15 cellular contexts compared by ENCODE assay signal in the genomic region with DNA sequence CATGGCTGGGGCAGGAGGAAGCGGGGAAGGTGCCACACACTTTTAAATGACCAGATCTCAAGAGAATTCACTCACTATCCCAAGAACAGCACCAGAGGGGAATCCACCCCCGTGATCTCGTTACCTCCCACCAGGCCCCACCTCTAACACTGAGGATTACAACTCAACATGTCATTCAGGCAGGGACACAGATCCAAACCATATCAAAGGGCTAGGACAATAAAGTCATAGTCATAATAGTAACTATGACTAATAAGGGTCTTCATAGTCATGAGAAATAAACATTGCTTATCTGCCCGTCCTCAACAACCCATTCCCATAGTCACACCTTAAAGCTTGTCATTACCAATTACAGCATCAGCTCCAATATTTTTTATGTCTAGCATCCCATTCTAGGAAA.
DNase-seq lines count a peak whose midpoint lies in the region; ATAC-seq and TF ChIP-seq lines count a peak whose summit lies in the region.
"Had no signal": no experiment of that assay in that cellular context is flagged by ENCODE, and none has a peak within 500 bp of the region (broad histone marks: within the 10 kb centered on the region; RNA-seq: fewer than 3 reads in every experiment).

No MANE protein-coding gene starts in this region.

- no peak overlapping the region for H3K27ac ChIP-seq in OCI-LY7 (ENCODE audit: low read depth, low read length, poor library complexity, severe bottlenecking)
- H3K27ac ChIP-seq: left ventricle myocardium inferior, ovary, stomach had no signal

- H3K4me3 Mint-ChIP-seq in activated CD4-positive, alpha-beta memory T cell treated with anti-CD3 and anti-CD28 coated beads for 36 hours = no peak overlapping the region
- no peak overlapping the region for H3K4me3 Mint-ChIP-seq in activated CD4-positive, alpha-beta memory T cell treated with anti-CD3 and anti-CD28 coated beads, Interleukin-2, amount 10 ng/mL, durations not matched to agents 7 days and 5 days
- no peak overlapping the region for H3K4me3 Mint-ChIP-seq in HFFc6

- intact Hi-C loops in activated CD4-positive, alpha-beta memory T cell treated with anti-CD3 and anti-CD28 coated beads for 36 hours (cut with micrococcal nuclease) = loop anchor here (1.0 kb wide), 1 partner anchor 65 kb away; a partner anchor contains a TSS
- intact Hi-C loops in OCI-LY7 (cut with micrococcal nuclease; ENCODE audit: unreplicated experiment) = no loop called here

- DNase-seq in activated CD4-positive, alpha-beta memory T cell treated with anti-CD3 and anti-CD28 coated beads for 36 hours = peak; percentile 49
- no peak for DNase-seq in activated CD4-positive, alpha-beta memory T cell treated with anti-CD3 and anti-CD28 coated beads, Interleukin-2, amount 10 ng/mL, durations not matched to agents 7 days and 5 days
- peak; percentile 11 for DNase-seq in activated naive CD4-positive, alpha-beta T cell treated with anti-CD3 and anti-CD28 coated beads, Interleukin-2, amount 50 U/mL, for 16 hours
- DNase-seq in NCI-H510A treated with DMSO at 0.1 percent for 48 hours (lab: John Stamatoyannopoulos, UW) (no peak), HFFc6 (no peak), OCI-LY7 (ENCODE audit: low spot score) (no peak)
- DNase-seq: EL, IMR-90, left ventricle myocardium inferior, MV-4-11, NCI-H2081, ovary, stomach had no signal

- H2AFZ ChIP-seq in OCI-LY7 (ENCODE audit: low read length) = no peak overlapping the region

- H3K36me3 Mint-ChIP-seq in activated CD4-positive, alpha-beta memory T cell treated with anti-CD3 and anti-CD28 coated beads for 36 hours = no peaks in the 10 kb centered on the region
- H3K36me3 Mint-ChIP-seq in activated CD4-positive, alpha-beta memory T cell treated with anti-CD3 and anti-CD28 coated beads, Interleukin-2, amount 10 ng/mL, durations not matched to agents 7 days and 5 days (ENCODE audit: low read depth) = no peaks in the 10 kb centered on the region
- no peaks in the 10 kb centered on the region for H3K36me3 Mint-ChIP-seq in HFFc6 (ENCODE audit: low read depth)

- H3K79me2 ChIP-seq in OCI-LY7 (ENCODE audit: insufficient read depth, low read depth, low read length) = no peaks in the 10 kb centered on the region

- H3K27ac Mint-ChIP-seq in activated CD4-positive, alpha-beta memory T cell treated with anti-CD3 and anti-CD28 coated beads for 36 hours = no peak overlapping the region
- H3K27ac Mint-ChIP-seq in activated CD4-positive, alpha-beta memory T cell treated with anti-CD3 and anti-CD28 coated beads, Interleukin-2, amount 10 ng/mL, durations not matched to agents 7 days and 5 days = no peak overlapping the region
- H3K27ac Mint-ChIP-seq in HFFc6 = no peak overlapping the region

- BruUV-seq in OCI-LY7 (replicated peaks; lab: Mats Ljungman, UMichigan) = no TSS peak

- H3K4me1 ChIP-seq in OCI-LY7 (ENCODE audit: insufficient read depth, low read length, poor library complexity, severe bottlenecking) = no peaks in the 10 kb centered on the region
- H3K4me1 ChIP-seq: left ventricle myocardium inferior, stomach had no signal

- no peaks in the 10 kb centered on the region for H4K20me1 ChIP-seq in OCI-LY7 (ENCODE audit: insufficient read depth, low read length)

- TF ChIP-seq CTCF in HFFc6 (IDR thresholded peaks at IDR 0.05) = no peak
- no peak for TF ChIP-seq CTCF in OCI-LY7 (conservative IDR thresholded peaks at IDR 0.05; ENCODE audit: low read length)

- H3K36me3 ChIP-seq in OCI-LY7 (ENCODE audit: insufficient read depth, low read length) = no peaks in the 10 kb centered on the region
- H3K36me3 ChIP-seq: left ventricle myocardium inferior, ovary, stomach had no signal

- CTCF ChIA-PET in activated CD4-positive, alpha-beta memory T cell treated with anti-CD3 and anti-CD28 coated beads for 36 hours (lab: Charles Lee) = no interaction called here
- CTCF ChIA-PET in activated CD4-positive, alpha-beta memory T cell treated with anti-CD3 and anti-CD28 coated beads, Interleukin-2, amount 10 ng/mL, durations not matched to agents 7 days and 5 days (lab: Charles Lee) = no interaction called here
- CTCF ChIA-PET in OCI-LY7 (lab: Charles Lee; ENCODE audit: unreplicated experiment) = no interaction called here

- H3K27me3 Mint-ChIP-seq in activated CD4-positive, alpha-beta memory T cell treated with anti-CD3 and anti-CD28 coated beads for 36 hours = no peaks in the 10 kb centered on the region
- H3K27me3 Mint-ChIP-seq in activated CD4-positive, alpha-beta memory T cell treated with anti-CD3 and anti-CD28 coated beads, Interleukin-2, amount 10 ng/mL, durations not matched to agents 7 days and 5 days = peaks cover 4% of the 10 kb centered on the region
- no peaks in the 10 kb centered on the region for H3K27me3 Mint-ChIP-seq in HFFc6 (ENCODE audit: insufficient read depth)

- H3K9me3 ChIP-seq in OCI-LY7 (ENCODE audit: low read length) = no peaks in the 10 kb centered on the region
- H3K9me3 ChIP-seq: left ventricle myocardium inferior, ovary, stomach had no signal

- POLR2A ChIA-PET in activated CD4-positive, alpha-beta memory T cell treated with anti-CD3 and anti-CD28 coated beads for 36 hours (lab: Charles Lee) = interaction anchor here (0.6 kb wide), 1 partner anchor 1366 kb away, joined by 3 read pairs; no protein-coding TSS in a partner anchor
- POLR2A ChIA-PET in activated CD4-positive, alpha-beta memory T cell treated with anti-CD3 and anti-CD28 coated beads, Interleukin-2, amount 10 ng/mL, durations not matched to agents 7 days and 5 days (lab: Charles Lee) = interaction anchor here (0.6 to 1.1 kb wide), 2 partner anchors 65 to 68 kb away, joined by 3 to 4 read pairs; a partner anchor contains a TSS
- POLR2A ChIA-PET in OCI-LY7 (lab: Charles Lee) = interaction anchor here (1.0 kb wide), 1 partner anchor 100 kb away, joined by 3 read pairs; no protein-coding TSS in a partner anchor

- peaks cover 23% of the 10 kb centered on the region for H3K4me1 Mint-ChIP-seq in activated CD4-positive, alpha-beta memory T cell treated with anti-CD3 and anti-CD28 coated beads for 36 hours (ENCODE audit: low read depth)
- H3K4me1 Mint-ChIP-seq in activated CD4-positive, alpha-beta memory T cell treated with anti-CD3 and anti-CD28 coated beads, Interleukin-2, amount 10 ng/mL, durations not matched to agents 7 days and 5 days = peaks cover 9% of the 10 kb centered on the region
- H3K4me1 Mint-ChIP-seq in HFFc6 (ENCODE audit: low read depth) = no peaks in the 10 kb centered on the region

- no peak overlapping the region for H3K4me3 ChIP-seq in OCI-LY7 (ENCODE audit: low read depth, low read length, poor library complexity, severe bottlenecking)
- H3K4me3 ChIP-seq: left ventricle myocardium inferior, ovary, stomach had no signal

- no peak overlapping the region for H3K4me2 ChIP-seq in OCI-LY7 (ENCODE audit: low read length)

- no peaks in the 10 kb centered on the region for H3K9me3 Mint-ChIP-seq in activated CD4-positive, alpha-beta memory T cell treated with anti-CD3 and anti-CD28 coated beads for 36 hours
- no peaks in the 10 kb centered on the region for H3K9me3 Mint-ChIP-seq in activated CD4-positive, alpha-beta memory T cell treated with anti-CD3 and anti-CD28 coated beads, Interleukin-2, amount 10 ng/mL, durations not matched to agents 7 days and 5 days
- H3K9me3 Mint-ChIP-seq in HFFc6 = no peaks in the 10 kb centered on the region

- peak; percentile 45 for ATAC-seq in GM18520 (IDR thresholded peaks at IDR 0.05; ENCODE audit: unreplicated experiment)
- ATAC-seq in HG02884 (IDR thresholded peaks at IDR 0.05; ENCODE audit: unreplicated experiment) = peak; percentile 60

- H3K9me2 ChIP-seq in OCI-LY7 (ENCODE audit: insufficient read depth, low read length) = no peaks in the 10 kb centered on the region

Comparison
In these comparisons a context has a peak if more than half of its experiments do, and no peak if none do; other contexts are left out.
1. DNase-seq: peak in activated CD4-positive, alpha-beta memory T cell treated with anti-CD3 and anti-CD28 coated beads for 36 hours (single experiment) and activated naive CD4-positive, alpha-beta T cell treated with anti-CD3 and anti-CD28 coated beads, Interleukin-2, amount 50 U/mL, for 16 hours (single experiment); none in activated CD4-positive, alpha-beta memory T cell treated with anti-CD3 and anti-CD28 coated beads, Interleukin-2, amount 10 ng/mL, durations not matched to agents 7 days and 5 days (single experiment), NCI-H510A treated with DMSO at 0.1 percent for 48 hours (single experiment), HFFc6 (single experiment) and OCI-LY7 (single experiment).